ENCODE assay signal across 12 cellular contexts in genomic region chrX:136691028-136691809, GRCh38. TPM values are rescaled to one million over a fixed set of nuclear protein-coding genes. Genes with fewer than 3 reads are reported as not detected.
DNase-seq lines count a peak whose midpoint lies in the region; ATAC-seq, FAIRE-seq and TF ChIP-seq lines count a peak whose summit lies in the region.
"Had no signal": no experiment of that assay in that cellular context is flagged by ENCODE, and none has a peak within 500 bp of the region (broad histone marks: within the 10 kb centered on the region; RNA-seq: fewer than 3 reads in every experiment).

No MANE protein-coding gene starts in this region.

- intact Hi-C loops in activated CD4-positive, alpha-beta memory T cell treated with anti-CD3 and anti-CD28 coated beads for 36 hours (cut with micrococcal nuclease): no loop called here

- peaks cover 82% of the 10 kb centered on the region for H3K4me1 Mint-ChIP-seq in activated CD4-positive, alpha-beta memory T cell treated with anti-CD3 and anti-CD28 coated beads for 36 hours (ENCODE audit: low read depth)
- H3K4me1 Mint-ChIP-seq in memory B cell: peaks cover 10% of the 10 kb centered on the region

- DNase-seq in GM12891 (ENCODE audit: insufficient read length, low spot score) (no peak), memory B cell (ENCODE audit: low spot score in 2 of 2) (no peak), NCI-H1105 treated with DMSO at 0.1 percent for 48 hours (lab: John Stamatoyannopoulos, UW) (no peak)
- DNase-seq in activated CD4-positive, alpha-beta memory T cell treated with anti-CD3 and anti-CD28 coated beads for 36 hours: no peak
- DNase-seq: activated T-cell treated with anti-CD3 and anti-CD28 coated beads, Interleukin-2, amount 50 U/mL, for 4 hours; DMS79; NCI-H345; stimulated activated CD4-positive, alpha-beta T cell treated with anti-CD3 and anti-CD28 coated beads, Interleukin-15, amount 100 ng/mL, for 24 hours had no signal

- no peaks in the 10 kb centered on the region for H3K27me3 Mint-ChIP-seq in activated CD4-positive, alpha-beta memory T cell treated with anti-CD3 and anti-CD28 coated beads for 36 hours
- H3K27me3 Mint-ChIP-seq in memory B cell: no peaks in the 10 kb centered on the region

- TF ChIP-seq POLR2A in GM12891 (IDR thresholded peaks at IDR 0.05; ENCODE audit: low read depth, low read length): no peak

- H3K4me3 Mint-ChIP-seq in activated CD4-positive, alpha-beta memory T cell treated with anti-CD3 and anti-CD28 coated beads for 36 hours: peak overlapping the region; percentile 32
- H3K4me3 Mint-ChIP-seq in memory B cell: no peak overlapping the region
- H3K4me3 Mint-ChIP-seq: activated T-cell treated with anti-CD3 and anti-CD28 coated beads, Interleukin-2, amount 50 U/mL, for 4 hours; nephron had no signal

- peak overlapping the region; percentile 90 for H3K27ac Mint-ChIP-seq in activated CD4-positive, alpha-beta memory T cell treated with anti-CD3 and anti-CD28 coated beads for 36 hours
- H3K27ac Mint-ChIP-seq in memory B cell: no peak overlapping the region
- H3K27ac Mint-ChIP-seq: nephron had no signal

- ATAC-seq in HG03457 (IDR thresholded peaks at IDR 0.05; ENCODE audit: unreplicated experiment) (peak; percentile 44), memory B cell (ENCODE audit: low read depth) (peak; percentile 73), HG02571 (IDR thresholded peaks at IDR 0.05; ENCODE audit: unreplicated experiment) (no peak), GM19351 (IDR thresholded peaks at IDR 0.05; ENCODE audit: unreplicated experiment) (no peak)

- POLR2A ChIA-PET in activated CD4-positive, alpha-beta memory T cell treated with anti-CD3 and anti-CD28 coated beads for 36 hours (lab: Charles Lee): no interaction called here

- peak; percentile 72 for FAIRE-seq in GM12891 (lab: Jason Lieb, UNC)

- H3K9me3 Mint-ChIP-seq in activated CD4-positive, alpha-beta memory T cell treated with anti-CD3 and anti-CD28 coated beads for 36 hours: no peaks in the 10 kb centered on the region
- H3K9me3 Mint-ChIP-seq in memory B cell: no peaks in the 10 kb centered on the region
- H3K9me3 Mint-ChIP-seq: activated T-cell treated with anti-CD3 and anti-CD28 coated beads, Interleukin-2, amount 50 U/mL, for 4 hours had no signal

- peaks cover 14% of the 10 kb centered on the region for H3K36me3 Mint-ChIP-seq in activated CD4-positive, alpha-beta memory T cell treated with anti-CD3 and anti-CD28 coated beads for 36 hours
- peaks cover 11% of the 10 kb centered on the region for H3K36me3 Mint-ChIP-seq in memory B cell

- CTCF ChIA-PET in activated CD4-positive, alpha-beta memory T cell treated with anti-CD3 and anti-CD28 coated beads for 36 hours (lab: Charles Lee): interaction anchor here (1.0 to 1.7 kb wide), 3 partner anchors 16 to 65 kb away, joined by 3 to 5 read pairs (median 3); no protein-coding TSS in a partner anchor

TF ChIP-seq in GM12891, 5 proteins besides CTCF, POLR2A, EP300 and RAD21:
- TF ChIP-seq SPI1 (IDR thresholded peaks at IDR 0.05; ENCODE audit: low read depth, low read length) (peak; percentile 49), TAF1 (IDR thresholded peaks at IDR 0.05; ENCODE audit: low read depth, low read length) (no peak)

RNA-seq across cellular contexts. Expression of gene CD40LG, which starts 43.3 kb away (rescaled TPM):
- 0.21 TPM for polyA plus RNA-seq in GM12891 (2012; ENCODE audit: low read depth, missing spikeins)
- total RNA-seq in activated CD4-positive, alpha-beta memory T cell treated with anti-CD3 and anti-CD28 coated beads for 36 hours: 100 to 1,000 TPM; 153 to 155 TPM

Comparison
In these comparisons a context has a peak if more than half of its experiments do, and no peak if none do; other contexts are left out.
1. ATAC-seq: peak in HG03457 (single experiment) and memory B cell (single experiment); none in HG02571 (single experiment) and GM19351 (single experiment).